17 cellular contexts compared by ENCODE assay signal in the genomic region with DNA sequence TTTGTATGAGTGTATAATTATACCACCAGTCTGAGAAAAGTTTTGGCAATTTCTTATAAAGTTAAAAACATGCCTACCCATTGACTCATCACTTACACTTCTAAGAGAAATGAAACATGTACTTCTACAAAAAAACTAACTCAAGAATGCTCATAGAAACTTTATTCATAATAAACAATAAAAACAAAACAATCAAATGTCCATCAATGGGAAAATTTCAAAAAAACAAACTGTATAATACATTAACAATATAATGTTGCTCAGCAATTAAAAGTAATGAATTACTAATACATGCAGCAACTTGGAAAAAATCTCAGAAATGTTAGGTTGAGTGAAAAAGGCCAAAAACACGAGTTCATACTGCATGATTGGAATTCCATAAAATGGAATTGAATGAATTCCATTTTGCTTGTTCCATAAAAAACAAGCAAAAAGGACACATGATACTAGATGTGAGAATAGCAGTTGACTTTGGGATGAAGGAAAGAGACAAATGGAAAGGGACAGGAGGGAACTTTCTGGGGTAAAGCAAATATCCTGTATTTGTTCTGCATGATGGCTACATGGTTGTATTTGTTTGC.
DNase-seq lines count a peak whose midpoint lies in the region; ATAC-seq and TF ChIP-seq lines count a peak whose summit lies in the region.
"Had no signal": no experiment of that assay in that cellular context is flagged by ENCODE, and none has a peak within 500 bp of the region (broad histone marks: within the 10 kb centered on the region; RNA-seq: fewer than 3 reads in every experiment).

No MANE protein-coding gene starts in this region.

- no peak overlapping the region for H3K9ac ChIP-seq in H9 (ENCODE audit: extremely low read depth, insufficient read length, low read length)
- H3K9ac ChIP-seq: BLaER1 treated with 17β-estradiol and CSF1 and Interleukin-3, amounts not matched to agents 10 nM and 100 nM had no signal

- no peak for TF ChIP-seq RAD21 in Ishikawa (IDR thresholded peaks at IDR 0.05; ENCODE audit: low read depth)

- no peaks in the 10 kb centered on the region for H3K36me3 Mint-ChIP-seq in H9 (ENCODE audit: insufficient read depth in 1 of 3, low read depth in 3 of 3)
- H3K36me3 Mint-ChIP-seq: stimulated activated memory B cell treated with anti-CD40 and anti-IgM and Interleukin-4, amounts not matched to agents 10 μg/mL and 1 μg/mL and 100 μg/mL, for 72 hours had no signal

- no peak overlapping the region for H3T11ph ChIP-seq in H9 (ENCODE audit: low read length)

- no peak overlapping the region for H3K56ac ChIP-seq in H9 (ENCODE audit: insufficient read length, low read depth, low read length)

- H3K9me3 Mint-ChIP-seq in H9, result no peaks in the 10 kb centered on the region
- H3K9me3 Mint-ChIP-seq: stimulated activated memory B cell treated with anti-CD40 and anti-IgM and Interleukin-4, amounts not matched to agents 10 μg/mL and 1 μg/mL and 100 μg/mL, for 72 hours had no signal

- H4K20me1 ChIP-seq in H9 (ENCODE audit: control insufficient read depth, insufficient read depth, insufficient read length), result no peaks in the 10 kb centered on the region
- H4K20me1 ChIP-seq: BLaER1 treated with 17β-estradiol and CSF1 and Interleukin-3, amounts not matched to agents 10 nM and 100 nM had no signal

- no peak for TF ChIP-seq POLR2A in vagina (IDR thresholded peaks at IDR 0.05)

- H2AFZ ChIP-seq in H9 (ENCODE audit: low read length), result no peak overlapping the region

- H2BK12ac ChIP-seq in H9 (ENCODE audit: insufficient read length, low read depth, low read length), result no peak overlapping the region

- H2BK5ac ChIP-seq in H9 (ENCODE audit: insufficient read length, low read length), result no peak overlapping the region

- H3K27me3 ChIP-seq in H9 (ENCODE audit: insufficient read depth, low read length) (no peaks in the 10 kb centered on the region), vagina (no peaks in the 10 kb centered on the region)
- H3K27me3 ChIP-seq: BLaER1 treated with 17β-estradiol and CSF1 and Interleukin-3, amounts not matched to agents 10 nM and 100 nM; dorsolateral prefrontal cortex; gastrocnemius medialis had no signal

- no peaks in the 10 kb centered on the region for H3K79me2 ChIP-seq in H9 (ENCODE audit: insufficient read depth, low read length)

- H2BK15ac ChIP-seq in H9 (ENCODE audit: low read depth, low read length), result no peak overlapping the region

- H2AK5ac ChIP-seq in H9 (ENCODE audit: insufficient read length, low read length), result no peak overlapping the region

- H3K4me3 Mint-ChIP-seq in H9, result no peak overlapping the region
- H3K4me3 Mint-ChIP-seq: stimulated activated memory B cell treated with anti-CD40 and anti-IgM and Interleukin-4, amounts not matched to agents 10 μg/mL and 1 μg/mL and 100 μg/mL, for 72 hours had no signal

- H3K9me3 ChIP-seq in H9 (ENCODE audit: control insufficient read depth, low read depth, low read length), result no peaks in the 10 kb centered on the region
- no peaks in the 10 kb centered on the region for H3K9me3 ChIP-seq in vagina
- H3K9me3 ChIP-seq: gastrocnemius medialis had no signal

- no peaks in the 10 kb centered on the region for H3K27me3 Mint-ChIP-seq in H9 (ENCODE audit: low read depth)
- H3K27me3 Mint-ChIP-seq: stimulated activated memory B cell treated with anti-CD40 and anti-IgM and Interleukin-4, amounts not matched to agents 10 μg/mL and 1 μg/mL and 100 μg/mL, for 72 hours had no signal

- no peak overlapping the region for H4K8ac ChIP-seq in H9 (replicated peaks; ENCODE audit: insufficient read length, low read depth, low read length)

- H3K18ac ChIP-seq in H9 (ENCODE audit: insufficient read length, low read depth, low read length), result no peak overlapping the region

- H3K4ac ChIP-seq in H9 (ENCODE audit: low read depth, low read length), result no peak overlapping the region

- no peak overlapping the region for H4K5ac ChIP-seq in H9 (ENCODE audit: insufficient read length, low read depth, low read length)

- no peak overlapping the region for H3K27ac ChIP-seq in H9 (ENCODE audit: insufficient read length, low read depth, low read length)
- no peak overlapping the region for H3K27ac ChIP-seq in vagina
- H3K27ac ChIP-seq: BLaER1 treated with 17β-estradiol and CSF1 and Interleukin-3, amounts not matched to agents 10 nM and 100 nM; dorsolateral prefrontal cortex; gastrocnemius medialis had no signal

- H3K4me1 Mint-ChIP-seq in H9, result no peaks in the 10 kb centered on the region
- H3K4me1 Mint-ChIP-seq: stimulated activated memory B cell treated with anti-CD40 and anti-IgM and Interleukin-4, amounts not matched to agents 10 μg/mL and 1 μg/mL and 100 μg/mL, for 72 hours had no signal

- no peak for ATAC-seq in HG03520 (IDR thresholded peaks at IDR 0.05; ENCODE audit: unreplicated experiment)
- ATAC-seq: activated CD4-positive, CD25-positive, alpha-beta regulatory T cell treated with anti-CD3 and anti-CD28 coated beads, Interleukin-2, amount 50 U/mL, for 24 hours; gastrocnemius medialis; stimulated activated memory B cell treated with anti-CD40 and anti-IgM and Interleukin-4, amounts not matched to agents 10 μg/mL and 1 μg/mL and 100 μg/mL, for 72 hours had no signal

- no CpG with 5 or more reads among the region's 1 CpG for WGBS in H9 (ENCODE audit: extremely low coverage, insufficient read length, low lambda C conversion rate)

- no peak overlapping the region for H3K27ac Mint-ChIP-seq in H9
- H3K27ac Mint-ChIP-seq: stimulated activated memory B cell treated with anti-CD40 and anti-IgM and Interleukin-4, amounts not matched to agents 10 μg/mL and 1 μg/mL and 100 μg/mL, for 72 hours had no signal

- H3K23ac ChIP-seq in H9 (ENCODE audit: insufficient read length, low read depth, low read length), result no peak overlapping the region

- H3K4me1 ChIP-seq in H9 (ENCODE audit: insufficient read depth, low read length), result no peaks in the 10 kb centered on the region
- H3K4me1 ChIP-seq in vagina, result peaks cover 4% of the 10 kb centered on the region
- H3K4me1 ChIP-seq: gastrocnemius medialis had no signal

- H2BK20ac ChIP-seq in H9 (ENCODE audit: low read depth, low read length, poor library complexity, severe bottlenecking), result no peak overlapping the region

- no peaks in the 10 kb centered on the region for H3K23me2 ChIP-seq in H9 (ENCODE audit: insufficient read length, low read depth, low read length, poor library complexity, severe bottlenecking)

- intact Hi-C loops in vagina (cut with DNase I), result no loop called here

- no peak for TF ChIP-seq EP300 in Ishikawa (IDR thresholded peaks at IDR 0.05; ENCODE audit: borderline replicate concordance)

- no peak overlapping the region for H3K4me2 ChIP-seq in H9 (ENCODE audit: insufficient read depth, insufficient read length, low read length)
- H3K4me2 ChIP-seq: BLaER1 treated with 17β-estradiol and CSF1 and Interleukin-3, amounts not matched to agents 10 nM and 100 nM had no signal

- H4K91ac ChIP-seq in H9 (ENCODE audit: insufficient read length, low read depth, low read length), result no peak overlapping the region

- no peaks in the 10 kb centered on the region for H3K36me3 ChIP-seq in vagina
- H3K36me3 ChIP-seq: BLaER1 treated with 17β-estradiol and CSF1 and Interleukin-3, amounts not matched to agents 10 nM and 100 nM; gastrocnemius medialis had no signal

- no peak for TF ChIP-seq CTCF in AG10803 (conservative IDR thresholded peaks at IDR 0.05; ENCODE audit: low read length)
- TF ChIP-seq CTCF in H9 (conservative IDR thresholded peaks at IDR 0.05), result no peak
- TF ChIP-seq CTCF in vagina (IDR thresholded peaks at IDR 0.05), result no peak

- H3K4me3 ChIP-seq in AG10803 (ENCODE audit: low read length), result no peak overlapping the region
- H3K4me3 ChIP-seq in vagina, result no peak overlapping the region
- H3K4me3 ChIP-seq: BLaER1 treated with 17β-estradiol and CSF1 and Interleukin-3, amounts not matched to agents 10 nM and 100 nM; dorsolateral prefrontal cortex; gastrocnemius medialis had no signal

- DNase-seq in AG10803 (ENCODE audit: low read depth) (peak; percentile 80), astrocyte of the hippocampus (ENCODE audit: low read depth, low spot score) (peak; percentile 60), kidney glomerular epithelial cell (lab: John Stamatoyannopoulos, UW) (peak; percentile 56), H9 (no peak), NCI-H446 (lab: John Stamatoyannopoulos, UW) (no peak), vagina (ENCODE audit: extremely low spot score in 2 of 2) (no peak)
- DNase-seq: DMS79 treated with DMSO at 0.1 percent for 48 hours; dorsolateral prefrontal cortex; gastrocnemius medialis; KG1; NCI-H1694 treated with DMSO at 0.1 percent for 48 hours; stimulated activated CD4-positive, alpha-beta T cell treated with anti-CD3 and anti-CD28 coated beads, Interleukin-4, amount 100 ng/mL, for 1 hour had no signal

- no peak overlapping the region for H2BK120ac ChIP-seq in H9 (ENCODE audit: low read depth, low read length, poor library complexity, severe bottlenecking)

- no peak overlapping the region for H3K14ac ChIP-seq in H9 (ENCODE audit: insufficient read depth, low read length)

- H3K79me1 ChIP-seq in H9 (ENCODE audit: insufficient read depth, low read depth, low read length, poor library complexity, severe bottlenecking), result no peaks in the 10 kb centered on the region

TF ChIP-seq in Ishikawa, 13 proteins besides CTCF, POLR2A, EP300 and RAD21:
- peak; percentile 34; the same call in 1 of the 2 replicates for TF ChIP-seq TEAD4 (IDR thresholded peaks at IDR 0.05)
- TF ChIP-seq TAF1 (IDR thresholded peaks at IDR 0.05; ENCODE audit: low read depth), result no peak
TF ChIP-seq in Ishikawa: peak in this region for 1.

Comparison
In these comparisons a context has a peak if more than half of its experiments do, and no peak if none do; other contexts are left out.
1. DNase-seq: peak in AG10803 (single experiment), astrocyte of the hippocampus (single experiment) and kidney glomerular epithelial cell (single experiment); none in H9 (single experiment), NCI-H446 (0 of 2) and vagina (0 of 2).